ENCODE assay signal across 1 cellular context in the genomic region with DNA sequence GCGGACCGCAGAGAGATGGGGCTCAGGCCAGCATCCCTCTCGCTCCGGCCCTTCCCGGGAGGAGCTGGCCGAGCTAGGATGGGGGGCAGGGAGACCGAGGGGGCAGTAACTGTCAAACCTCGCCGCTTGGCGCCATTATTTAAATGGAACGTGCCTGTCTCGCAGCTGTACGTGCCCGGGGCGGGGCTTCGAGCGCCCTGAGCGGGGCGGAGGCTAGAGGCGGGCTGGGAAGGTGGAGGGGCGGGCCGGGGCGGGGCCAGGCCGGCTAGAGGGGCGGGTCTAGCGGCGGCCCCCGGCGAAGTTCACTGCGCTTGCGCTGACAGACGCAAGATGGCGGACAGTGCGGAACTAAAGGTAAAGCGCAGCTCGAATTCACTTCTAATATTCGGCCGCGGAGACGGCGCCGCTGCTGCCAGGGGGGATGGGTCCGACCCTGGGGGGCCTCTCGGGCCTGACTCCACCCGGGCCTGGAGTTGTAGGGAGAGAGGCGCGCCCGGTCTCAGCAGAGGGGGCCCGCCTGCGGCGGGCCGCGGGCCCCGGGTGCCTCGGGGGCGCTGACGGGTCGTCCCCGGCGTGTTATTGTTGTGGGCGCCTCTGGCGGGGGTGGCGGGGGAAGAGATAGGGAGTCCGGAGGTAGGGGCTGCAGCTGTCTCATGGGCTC.
A peak's percentile ranks its signal among the peaks of the same experiment; 100 is the strongest.
TF ChIP-seq lines count a peak whose summit lies in the region.

A gene (plus strand): TSS at position 319 of the 661 bp plus-strand sequence. CDS start 12 bp downstream, at position 331.

TF ChIP-seq in HepG2, 621 proteins besides CTCF, POLR2A, EP300 and RAD21 (continued from another document and continues in another):
- TF ChIP-seq KAT8 (CRISPR knock-in tag; IDR thresholded peaks at IDR 0.05) = peak; percentile 72
- peak; percentile 57; the same call in 1 of the 2 replicates for TF ChIP-seq FLYWCH1 (CRISPR knock-in tag; IDR thresholded peaks at IDR 0.05)
- TF ChIP-seq GATA4 (IDR thresholded peaks at IDR 0.05; ENCODE audit: borderline replicate concordance, low read depth) = no peak
- no peak for TF ChIP-seq TOE1 (CRISPR knock-in tag; IDR thresholded peaks at IDR 0.05)
- TF ChIP-seq NBN (conservative IDR thresholded peaks at IDR 0.05) = no peak
- TF ChIP-seq ZNF772 (CRISPR knock-in tag; IDR thresholded peaks at IDR 0.05) = peak; percentile 15; the same call in 1 of the 2 replicates
- TF ChIP-seq, protein P1, sequence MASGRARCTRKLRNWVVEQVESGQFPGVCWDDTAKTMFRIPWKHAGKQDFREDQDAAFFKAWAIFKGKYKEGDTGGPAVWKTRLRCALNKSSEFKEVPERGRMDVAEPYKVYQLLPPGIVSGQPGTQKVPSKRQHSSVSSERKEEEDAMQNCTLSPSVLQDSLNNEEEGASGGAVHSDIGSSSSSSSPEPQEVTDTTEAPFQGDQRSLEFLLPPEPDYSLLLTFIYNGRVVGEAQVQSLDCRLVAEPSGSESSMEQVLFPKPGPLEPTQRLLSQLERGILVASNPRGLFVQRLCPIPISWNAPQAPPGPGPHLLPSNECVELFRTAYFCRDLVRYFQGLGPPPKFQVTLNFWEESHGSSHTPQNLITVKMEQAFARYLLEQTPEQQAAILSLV (CRISPR knock-in tag; IDR thresholded peaks at IDR 0.05; ENCODE audit: borderline replicate concordance) = peak; percentile 51; the same call in 1 of the 2 replicates
- TF ChIP-seq ZEB1 (IDR thresholded peaks at IDR 0.05; ENCODE audit: insufficient replicate concordance, low read depth) = no peak
- TF ChIP-seq PCBP1 (IDR thresholded peaks at IDR 0.05; ENCODE audit: borderline replicate concordance, low read depth, low read length) = no peak
- no peak for TF ChIP-seq ZNF775 (CRISPR knock-in tag; IDR thresholded peaks at IDR 0.05; ENCODE audit: borderline replicate concordance)
- no peak for TF ChIP-seq ZNF383 (CRISPR knock-in tag; IDR thresholded peaks at IDR 0.05; ENCODE audit: borderline replicate concordance)
- peak; percentile 31; the same call in 1 of the 2 replicates for TF ChIP-seq PHF20 (CRISPR knock-in tag; IDR thresholded peaks at IDR 0.05)
- no peak for TF ChIP-seq PRMT3 (CRISPR knock-in tag; IDR thresholded peaks at IDR 0.05; ENCODE audit: borderline replicate concordance, low read depth)
- no peak for TF ChIP-seq ZNF382 (CRISPR knock-in tag; IDR thresholded peaks at IDR 0.05; ENCODE audit: borderline replicate concordance)
- no peak for TF ChIP-seq NR2F6 (IDR thresholded peaks at IDR 0.05)
- TF ChIP-seq NR2F6 (CRISPR knock-in tag; IDR thresholded peaks at IDR 0.05) = no peak
- no peak for TF ChIP-seq MTF1 (CRISPR knock-in tag; IDR thresholded peaks at IDR 0.05)
- TF ChIP-seq, protein P2, sequence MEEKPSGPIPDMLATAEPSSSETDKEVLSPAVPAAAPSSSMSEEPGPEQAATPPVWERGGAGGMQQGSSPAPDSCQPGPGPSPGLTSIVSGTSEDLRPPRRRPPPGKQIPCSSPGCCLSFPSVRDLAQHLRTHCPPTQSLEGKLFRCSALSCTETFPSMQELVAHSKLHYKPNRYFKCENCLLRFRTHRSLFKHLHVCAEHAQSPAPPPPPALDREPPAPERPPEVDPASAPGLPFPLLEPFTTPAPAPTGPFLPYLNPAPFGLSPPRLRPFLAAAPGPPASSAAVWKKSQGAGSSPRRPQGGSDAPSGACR (CRISPR knock-in tag; IDR thresholded peaks at IDR 0.05) = no peak
- TF ChIP-seq TRIM24 (CRISPR knock-in tag; IDR thresholded peaks at IDR 0.05) = no peak
- TF ChIP-seq, protein P3, sequence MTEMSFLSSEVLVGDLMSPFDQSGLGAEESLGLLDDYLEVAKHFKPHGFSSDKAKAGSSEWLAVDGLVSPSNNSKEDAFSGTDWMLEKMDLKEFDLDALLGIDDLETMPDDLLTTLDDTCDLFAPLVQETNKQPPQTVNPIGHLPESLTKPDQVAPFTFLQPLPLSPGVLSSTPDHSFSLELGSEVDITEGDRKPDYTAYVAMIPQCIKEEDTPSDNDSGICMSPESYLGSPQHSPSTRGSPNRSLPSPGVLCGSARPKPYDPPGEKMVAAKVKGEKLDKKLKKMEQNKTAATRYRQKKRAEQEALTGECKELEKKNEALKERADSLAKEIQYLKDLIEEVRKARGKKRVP (CRISPR knock-in tag; IDR thresholded peaks at IDR 0.05) = no peak
- no peak for TF ChIP-seq ZNF746 (CRISPR knock-in tag; IDR thresholded peaks at IDR 0.05)
- TF ChIP-seq ZKSCAN1 (IDR thresholded peaks at IDR 0.05; ENCODE audit: low read length) = no peak
- TF ChIP-seq, protein P4, sequence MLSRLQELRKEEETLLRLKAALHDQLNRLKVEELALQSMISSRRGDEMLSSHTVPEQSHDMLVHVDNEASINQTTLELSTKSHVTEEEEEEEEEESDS (CRISPR knock-in tag; IDR thresholded peaks at IDR 0.05; ENCODE audit: borderline replicate concordance) = no peak
- TF ChIP-seq CC2D1A (CRISPR knock-in tag; IDR thresholded peaks at IDR 0.05) = no peak
- TF ChIP-seq PAX8 (CRISPR knock-in tag; IDR thresholded peaks at IDR 0.05; ENCODE audit: borderline replicate concordance) = no peak
- TF ChIP-seq, protein P5, sequence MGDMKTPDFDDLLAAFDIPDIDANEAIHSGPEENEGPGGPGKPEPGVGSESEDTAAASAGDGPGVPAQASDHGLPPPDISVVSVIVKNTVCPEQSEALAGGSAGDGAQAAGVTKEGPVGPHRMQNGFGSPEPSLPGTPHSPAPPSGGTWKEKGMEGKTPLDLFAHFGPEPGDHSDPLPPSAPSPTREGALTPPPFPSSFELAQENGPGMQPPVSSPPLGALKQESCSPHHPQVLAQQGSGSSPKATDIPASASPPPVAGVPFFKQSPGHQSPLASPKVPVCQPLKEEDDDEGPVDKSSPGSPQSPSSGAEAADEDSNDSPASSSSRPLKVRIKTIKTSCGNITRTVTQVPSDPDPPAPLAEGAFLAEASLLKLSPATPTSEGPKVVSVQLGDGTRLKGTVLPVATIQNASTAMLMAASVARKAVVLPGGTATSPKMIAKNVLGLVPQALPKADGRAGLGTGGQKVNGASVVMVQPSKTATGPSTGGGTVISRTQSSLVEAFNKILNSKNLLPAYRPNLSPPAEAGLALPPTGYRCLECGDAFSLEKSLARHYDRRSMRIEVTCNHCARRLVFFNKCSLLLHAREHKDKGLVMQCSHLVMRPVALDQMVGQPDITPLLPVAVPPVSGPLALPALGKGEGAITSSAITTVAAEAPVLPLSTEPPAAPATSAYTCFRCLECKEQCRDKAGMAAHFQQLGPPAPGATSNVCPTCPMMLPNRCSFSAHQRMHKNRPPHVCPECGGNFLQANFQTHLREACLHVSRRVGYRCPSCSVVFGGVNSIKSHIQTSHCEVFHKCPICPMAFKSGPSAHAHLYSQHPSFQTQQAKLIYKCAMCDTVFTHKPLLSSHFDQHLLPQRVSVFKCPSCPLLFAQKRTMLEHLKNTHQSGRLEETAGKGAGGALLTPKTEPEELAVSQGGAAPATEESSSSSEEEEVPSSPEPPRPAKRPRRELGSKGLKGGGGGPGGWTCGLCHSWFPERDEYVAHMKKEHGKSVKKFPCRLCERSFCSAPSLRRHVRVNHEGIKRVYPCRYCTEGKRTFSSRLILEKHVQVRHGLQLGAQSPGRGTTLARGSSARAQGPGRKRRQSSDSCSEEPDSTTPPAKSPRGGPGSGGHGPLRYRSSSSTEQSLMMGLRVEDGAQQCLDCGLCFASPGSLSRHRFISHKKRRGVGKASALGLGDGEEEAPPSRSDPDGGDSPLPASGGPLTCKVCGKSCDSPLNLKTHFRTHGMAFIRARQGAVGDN (CRISPR knock-in tag; IDR thresholded peaks at IDR 0.05) = peak; percentile 89
- no peak for TF ChIP-seq ZNF557 (CRISPR knock-in tag; IDR thresholded peaks at IDR 0.05)
- peak; percentile 77 for TF ChIP-seq HOXA3 (CRISPR knock-in tag; IDR thresholded peaks at IDR 0.05)
- TF ChIP-seq KDM1A (CRISPR knock-in tag; IDR thresholded peaks at IDR 0.05) = no peak
- no peak for TF ChIP-seq ZNF777 (CRISPR knock-in tag; IDR thresholded peaks at IDR 0.05)
- no peak for TF ChIP-seq TAF15 (IDR thresholded peaks at IDR 0.05; ENCODE audit: low read depth, low read length, poor library complexity, severe bottlenecking)
- TF ChIP-seq SMAD1 (CRISPR knock-in tag; IDR thresholded peaks at IDR 0.05; ENCODE audit: borderline replicate concordance, low read depth) = no peak
- TF ChIP-seq SIX1 (CRISPR knock-in tag; IDR thresholded peaks at IDR 0.05; ENCODE audit: borderline replicate concordance) = no peak
- no peak for TF ChIP-seq ZNF781 (CRISPR knock-in tag; IDR thresholded peaks at IDR 0.05; ENCODE audit: borderline replicate concordance, not compliant biosample characterization)
- no peak for TF ChIP-seq ZIK1 (CRISPR knock-in tag; IDR thresholded peaks at IDR 0.05; ENCODE audit: borderline replicate concordance, low read depth)
- no peak for TF ChIP-seq ZNF766 (CRISPR knock-in tag; IDR thresholded peaks at IDR 0.05; ENCODE audit: borderline replicate concordance)
- TF ChIP-seq, protein P6, sequence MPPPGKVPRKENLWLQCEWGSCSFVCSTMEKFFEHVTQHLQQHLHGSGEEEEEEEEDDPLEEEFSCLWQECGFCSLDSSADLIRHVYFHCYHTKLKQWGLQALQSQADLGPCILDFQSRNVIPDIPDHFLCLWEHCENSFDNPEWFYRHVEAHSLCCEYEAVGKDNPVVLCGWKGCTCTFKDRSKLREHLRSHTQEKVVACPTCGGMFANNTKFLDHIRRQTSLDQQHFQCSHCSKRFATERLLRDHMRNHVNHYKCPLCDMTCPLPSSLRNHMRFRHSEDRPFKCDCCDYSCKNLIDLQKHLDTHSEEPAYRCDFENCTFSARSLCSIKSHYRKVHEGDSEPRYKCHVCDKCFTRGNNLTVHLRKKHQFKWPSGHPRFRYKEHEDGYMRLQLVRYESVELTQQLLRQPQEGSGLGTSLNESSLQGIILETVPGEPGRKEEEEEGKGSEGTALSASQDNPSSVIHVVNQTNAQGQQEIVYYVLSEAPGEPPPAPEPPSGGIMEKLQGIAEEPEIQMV (CRISPR knock-in tag; IDR thresholded peaks at IDR 0.05; ENCODE audit: low read depth) = peak; percentile 97
- no peak for TF ChIP-seq DNMT3B (CRISPR knock-in tag; conservative IDR thresholded peaks at IDR 0.05)
- no peak for TF ChIP-seq ZNF549 (CRISPR knock-in tag; IDR thresholded peaks at IDR 0.05)
- TF ChIP-seq, protein P7, sequence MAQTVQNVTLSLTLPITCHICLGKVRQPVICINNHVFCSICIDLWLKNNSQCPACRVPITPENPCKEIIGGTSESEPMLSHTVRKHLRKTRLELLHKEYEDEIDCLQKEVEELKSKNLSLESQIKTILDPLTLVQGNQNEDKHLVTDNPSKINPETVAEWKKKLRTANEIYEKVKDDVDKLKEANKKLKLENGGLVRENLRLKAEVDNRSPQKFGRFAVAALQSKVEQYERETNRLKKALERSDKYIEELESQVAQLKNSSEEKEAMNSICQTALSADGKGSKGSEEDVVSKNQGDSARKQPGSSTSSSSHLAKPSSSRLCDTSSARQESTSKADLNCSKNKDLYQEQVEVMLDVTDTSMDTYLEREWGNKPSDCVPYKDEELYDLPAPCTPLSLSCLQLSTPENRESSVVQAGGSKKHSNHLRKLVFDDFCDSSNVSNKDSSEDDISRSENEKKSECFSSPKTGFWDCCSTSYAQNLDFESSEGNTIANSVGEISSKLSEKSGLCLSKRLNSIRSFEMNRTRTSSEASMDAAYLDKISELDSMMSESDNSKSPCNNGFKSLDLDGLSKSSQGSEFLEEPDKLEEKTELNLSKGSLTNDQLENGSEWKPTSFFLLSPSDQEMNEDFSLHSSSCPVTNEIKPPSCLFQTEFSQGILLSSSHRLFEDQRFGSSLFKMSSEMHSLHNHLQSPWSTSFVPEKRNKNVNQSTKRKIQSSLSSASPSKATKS (CRISPR knock-in tag; IDR thresholded peaks at IDR 0.05) = no peak
- TF ChIP-seq JDP2 (CRISPR knock-in tag; IDR thresholded peaks at IDR 0.05; ENCODE audit: borderline replicate concordance) = no peak
- no peak for TF ChIP-seq REL (CRISPR knock-in tag; conservative IDR thresholded peaks at IDR 0.05)
- TF ChIP-seq, protein P8, sequence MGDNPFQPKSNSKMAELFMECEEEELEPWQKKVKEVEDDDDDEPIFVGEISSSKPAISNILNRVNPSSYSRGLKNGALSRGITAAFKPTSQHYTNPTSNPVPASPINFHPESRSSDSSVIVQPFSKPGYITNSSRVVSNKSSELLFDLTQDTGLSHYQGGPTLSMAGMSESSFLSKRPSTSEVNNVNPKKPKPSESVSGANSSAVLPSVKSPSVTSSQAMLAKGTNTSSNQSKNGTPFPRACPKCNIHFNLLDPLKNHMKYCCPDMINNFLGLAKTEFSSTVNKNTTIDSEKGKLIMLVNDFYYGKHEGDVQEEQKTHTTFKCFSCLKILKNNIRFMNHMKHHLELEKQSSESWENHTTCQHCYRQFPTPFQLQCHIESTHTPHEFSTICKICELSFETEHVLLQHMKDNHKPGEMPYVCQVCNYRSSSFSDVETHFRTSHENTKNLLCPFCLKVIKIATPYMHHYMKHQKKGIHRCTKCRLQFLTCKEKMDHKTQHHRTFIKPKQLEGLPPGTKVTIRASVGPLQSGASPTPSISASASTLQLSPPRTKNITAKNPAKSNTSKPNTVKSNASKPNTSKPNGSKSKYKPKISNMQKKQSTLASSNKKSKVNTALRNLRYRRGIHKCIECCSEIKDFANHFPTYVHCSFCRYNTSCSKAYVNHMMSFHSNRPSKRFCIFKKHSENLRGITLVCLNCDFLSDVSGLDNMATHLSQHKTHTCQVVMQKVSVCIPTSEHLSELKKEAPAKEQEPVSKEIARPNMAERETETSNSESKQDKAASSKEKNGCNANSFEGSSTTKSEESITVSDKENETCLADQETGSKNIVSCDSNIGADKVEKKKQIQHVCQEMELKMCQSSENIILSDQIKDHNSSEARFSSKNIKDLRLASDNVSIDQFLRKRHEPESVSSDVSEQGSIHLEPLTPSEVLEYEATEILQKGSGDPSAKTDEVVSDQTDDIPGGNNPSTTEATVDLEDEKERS (CRISPR knock-in tag; IDR thresholded peaks at IDR 0.05) = no peak
- peak; percentile 73; the same call in 1 of the 2 replicates for TF ChIP-seq ZNF430 (CRISPR knock-in tag; IDR thresholded peaks at IDR 0.05)
- no peak; the same call in none of the 2 replicates for TF ChIP-seq ATF7-NPFF (CRISPR knock-in tag; IDR thresholded peaks at IDR 0.05; ENCODE audit: low read depth)
